Comparison of ENCODE assay signal across 1 cellular context in genomic region chr20:382291-383115, GRCh38.
A peak's percentile ranks its signal among the peaks of the same experiment; 100 is the strongest.
TF ChIP-seq lines count a peak whose summit lies in the region.

No MANE protein-coding gene starts in this region.

TF ChIP-seq in HepG2, 621 proteins besides CTCF, POLR2A, EP300 and RAD21 (continued from another document and continues in another):
- TF ChIP-seq ZNF646 (CRISPR knock-in tag; IDR thresholded peaks at IDR 0.05): peak; percentile 43
- TF ChIP-seq DZIP1 (CRISPR knock-in tag; IDR thresholded peaks at IDR 0.05): no peak; the same call in 1 of the 2 replicates
- no peak for TF ChIP-seq RELA (CRISPR knock-in tag; IDR thresholded peaks at IDR 0.05)
- peak; percentile 33 for TF ChIP-seq HBP1 (CRISPR knock-in tag; IDR thresholded peaks at IDR 0.05; ENCODE audit: low read depth)
- 0 out of 2 replicates have a peak, but pooled peaks have one; percentile 4 for TF ChIP-seq GMEB2 (CRISPR knock-in tag; IDR thresholded peaks at IDR 0.05; ENCODE audit: low read depth)
- TF ChIP-seq ZNF883 (CRISPR knock-in tag; IDR thresholded peaks at IDR 0.05; ENCODE audit: not compliant biosample characterization): peak; percentile 4
- 0 out of 2 replicates have a peak, but pooled peaks have one; percentile 0 for TF ChIP-seq ZNF639 (CRISPR knock-in tag; conservative IDR thresholded peaks at IDR 0.05)
- TF ChIP-seq XRCC5 (optimal IDR thresholded peaks at IDR 0.05; ENCODE audit: low read length): peak; percentile 10
- TF ChIP-seq ZNF562 (CRISPR knock-in tag; IDR thresholded peaks at IDR 0.05; ENCODE audit: borderline replicate concordance): no peak
- TF ChIP-seq ZNF607 (CRISPR knock-in tag; IDR thresholded peaks at IDR 0.05; ENCODE audit: borderline replicate concordance): peak; percentile 34; the same call in 1 of the 2 replicates
- TF ChIP-seq PAWR (CRISPR knock-in tag; IDR thresholded peaks at IDR 0.05; ENCODE audit: borderline replicate concordance): no peak
- no peak for TF ChIP-seq RFXANK (CRISPR knock-in tag; IDR thresholded peaks at IDR 0.05)
- TF ChIP-seq NFKBIZ (CRISPR knock-in tag; IDR thresholded peaks at IDR 0.05): 0 out of 2 replicates have a peak, but pooled peaks have one; percentile 5
- TF ChIP-seq ZNF672 (CRISPR knock-in tag; IDR thresholded peaks at IDR 0.05): peak; percentile 69; the same call in 1 of the 2 replicates
- peak; percentile 70 for TF ChIP-seq RBM22 (optimal IDR thresholded peaks at IDR 0.05; ENCODE audit: low read length)
- peak; percentile 68; the same call in 1 of the 2 replicates for TF ChIP-seq ZZZ3 (CRISPR knock-in tag; IDR thresholded peaks at IDR 0.05; ENCODE audit: borderline replicate concordance)
- no peak for TF ChIP-seq ZNF780A (CRISPR knock-in tag; IDR thresholded peaks at IDR 0.05)
- TF ChIP-seq ZNF441 (CRISPR knock-in tag; IDR thresholded peaks at IDR 0.05; ENCODE audit: borderline replicate concordance): no peak
- TF ChIP-seq AKNA (CRISPR knock-in tag; IDR thresholded peaks at IDR 0.05; ENCODE audit: borderline replicate concordance): no peak
- TF ChIP-seq ZNF605 (CRISPR knock-in tag; IDR thresholded peaks at IDR 0.05): peak; percentile 50; the same call in 1 of the 2 replicates
- no peak for TF ChIP-seq KLF9 (CRISPR knock-in tag; IDR thresholded peaks at IDR 0.05; ENCODE audit: low read depth)
- peak; percentile 31; the same call in 1 of the 2 replicates for TF ChIP-seq NR2C2 (CRISPR knock-in tag; IDR thresholded peaks at IDR 0.05; ENCODE audit: borderline replicate concordance)
- peak; percentile 83 for TF ChIP-seq ZNF687 (CRISPR knock-in tag; IDR thresholded peaks at IDR 0.05)
- TF ChIP-seq TERF1 (CRISPR knock-in tag; IDR thresholded peaks at IDR 0.05): 0 out of 2 replicates have a peak, but pooled peaks have one; percentile 46
- 0 out of 2 replicates have a peak, but pooled peaks have one; percentile 10 for TF ChIP-seq ZNF546 (CRISPR knock-in tag; conservative IDR thresholded peaks at IDR 0.05)
